1 cellular context compared by ENCODE assay signal in the genomic region with DNA sequence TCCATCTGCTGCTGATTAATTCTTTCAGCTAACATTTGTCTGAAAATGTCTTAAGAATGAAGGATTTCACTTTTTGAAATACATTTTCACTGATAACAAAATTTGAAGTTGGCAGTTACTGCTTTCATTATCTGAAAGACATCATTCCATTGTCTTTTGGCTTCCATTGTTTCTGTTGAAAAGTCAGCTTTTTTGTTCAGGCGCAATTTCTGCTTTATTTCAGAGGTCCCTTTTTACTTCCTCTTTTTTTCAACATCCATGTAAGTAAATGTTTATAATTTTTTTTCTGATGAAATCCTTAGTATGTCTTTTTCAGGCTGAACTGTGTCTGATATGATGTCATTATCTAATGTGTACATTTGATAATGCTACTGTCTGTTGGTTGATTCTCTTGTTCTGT.
TF ChIP-seq lines count a peak whose summit lies in the region.

No MANE protein-coding gene starts in this region.

TF ChIP-seq in SK-N-SH treated with all-trans-retinoic acid at 6 μM for 48 hours, 23 proteins besides CTCF, POLR2A, EP300 and RAD21 (continued from another document):
- TF ChIP-seq OSR1 (CRISPR knock-in tag; IDR thresholded peaks at IDR 0.05): no peak
- no peak for TF ChIP-seq TCF4 (CRISPR knock-in tag; IDR thresholded peaks at IDR 0.05; ENCODE audit: borderline replicate concordance)
- TF ChIP-seq RARB (CRISPR knock-in tag; IDR thresholded peaks at IDR 0.05): no peak
- TF ChIP-seq ISL1 (CRISPR knock-in tag; IDR thresholded peaks at IDR 0.05): no peak
